ENCODE assay signal across 1 cellular context in genomic region chr12:57815177-57816000, GRCh38.
TF ChIP-seq lines count a peak whose summit lies in the region.

No MANE protein-coding gene starts in this region.

TF ChIP-seq in GM12878, 131 proteins besides CTCF, POLR2A, EP300 and RAD21:
- TF ChIP-seq TARDBP (IDR thresholded peaks at IDR 0.05; ENCODE audit: borderline replicate concordance) (no peak), E2F4 (IDR thresholded peaks at IDR 0.05; ENCODE audit: low read depth, low read length) (no peak), MTA2 (IDR thresholded peaks at IDR 0.05; ENCODE audit: low read depth) (no peak), RELA (IDR thresholded peaks at IDR 0.05; ENCODE audit: borderline replicate concordance, partially characterized antibody) (no peak), RBBP5 (conservative IDR thresholded peaks at IDR 0.05) (no peak), PRDM15 (CRISPR knock-in tag; IDR thresholded peaks at IDR 0.05) (no peak), CBFB (IDR thresholded peaks at IDR 0.05; ENCODE audit: low read depth) (no peak), E2F8 (IDR thresholded peaks at IDR 0.05; ENCODE audit: low read depth, partially characterized antibody) (no peak), ELK1 (IDR thresholded peaks at IDR 0.05; ENCODE audit: low read depth, low read length) (no peak), TCF12 (IDR thresholded peaks at IDR 0.05; ENCODE audit: low read depth, low read length) (no peak), CEBPB (IDR thresholded peaks at IDR 0.05; ENCODE audit: borderline replicate concordance in 1 of 2, low read depth in 2 of 2, low read length in 2 of 2) (no peak), RB1 (IDR thresholded peaks at IDR 0.05; ENCODE audit: borderline replicate concordance) (no peak), POLR2AphosphoS5 (IDR thresholded peaks at IDR 0.05; ENCODE audit: low read length) (no peak), HDAC6 (IDR thresholded peaks at IDR 0.05; ENCODE audit: unreplicated experiment) (no peak)
